ENCODE assay signal across 35 cellular contexts in the genomic region with DNA sequence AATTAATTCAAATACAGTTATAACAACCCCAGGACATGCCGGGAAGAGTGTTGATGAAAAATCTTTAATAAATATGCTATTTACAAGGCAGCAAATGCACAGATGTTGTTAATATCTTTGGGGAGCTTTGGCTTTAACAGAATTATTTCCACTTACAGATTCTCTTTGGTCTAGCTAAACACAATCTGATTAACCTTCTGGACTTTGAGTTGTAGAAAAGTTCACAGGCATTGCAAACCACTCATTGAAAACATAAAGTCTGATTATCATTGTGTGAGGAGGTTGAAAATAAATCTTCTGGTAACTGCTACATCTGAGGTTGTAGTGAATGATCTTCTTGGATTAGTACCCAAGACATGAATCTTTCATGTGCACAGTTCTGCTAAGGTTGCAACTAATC.
"Had no signal": no experiment of that assay in that cellular context is flagged by ENCODE, and none has a peak within 500 bp of the region (broad histone marks: within the 10 kb centered on the region; RNA-seq: fewer than 3 reads in every experiment).

No MANE protein-coding gene starts in this region.

- H3K27me3 Mint-ChIP-seq: activated B cell treated with CpG ODN at 0.5 μM for 24 hours; activated CD4-positive, alpha-beta memory T cell treated with anti-CD3 and anti-CD28 coated beads for 36 hours; activated CD4-positive, alpha-beta T cell treated with anti-CD3 and anti-CD28 coated beads, Interleukin-2, amount 10 ng/mL, durations not matched to agents 24 days and 14 days; activated CD8-positive, alpha-beta T cell treated with anti-CD3 and anti-CD28 coated beads for 36 hours; activated naive CD8-positive, alpha-beta T cell treated with anti-CD3 and anti-CD28 coated beads for 36 hours; activated T-helper 17 cell treated with anti-CD3 and anti-CD28 coated beads, Interleukin-2, amount 50 U/mL, for 72 hours; brain had no signal

- H3K27me3 ChIP-seq: cardiac muscle cell had no signal

- H3K4me1 ChIP-seq: adrenal gland had no signal

- H3K27ac ChIP-seq: adrenal gland, cardiac muscle cell had no signal

- FAIRE-seq: bronchial epithelial cell, TTC549 had no signal

- H3K9me3 Mint-ChIP-seq: activated B cell treated with CpG ODN at 0.5 μM for 24 hours; activated CD4-positive, alpha-beta memory T cell treated with anti-CD3 and anti-CD28 coated beads for 36 hours; activated CD4-positive, alpha-beta T cell treated with anti-CD3 and anti-CD28 coated beads, Interleukin-2, amount 10 ng/mL, durations not matched to agents 24 days and 14 days; activated CD8-positive, alpha-beta T cell treated with anti-CD3 and anti-CD28 coated beads for 36 hours; activated naive CD4-positive, alpha-beta T cell treated with anti-CD3 and anti-CD28 coated beads for 36 hours; activated naive CD4-positive, alpha-beta T cell treated with anti-CD3 and anti-CD28 coated beads, Interleukin-2, amount 50 U/mL, for 72 hours; activated naive CD8-positive, alpha-beta T cell treated with anti-CD3 and anti-CD28 coated beads for 36 hours; activated T-cell treated with anti-CD3 and anti-CD28 coated beads, Interleukin-2, amount 50 U/mL, for 4 hours; activated T-cell treated with anti-CD3 and anti-CD28 coated beads, Interleukin-2, amount 50 U/mL, for 72 hours; activated T-helper 1 cell treated with anti-CD3 and anti-CD28 coated beads, Interleukin-12 subunit alpha, Interleukin-12 subunit beta, Interleukin-2, Interleukin-4 antibody, amounts not matched to agents 30 ng/mL and 10 ng/mL and 1 ng/mL, durations not matched to agents 14 hours and 24 hours and 36 hours; activated T-helper 17 cell treated with anti-CD3 and anti-CD28 coated beads, Interleukin-2, amount 50 U/mL, for 72 hours; T-helper 1 cell treated with Interleukin-12 subunit alpha and Interleukin-12 subunit beta and Interleukin-4 antibody, amounts not matched to agents 30 μg/mL and 1 μg/mL, for 36 hours; T-helper 2 cell treated with Interferon-gamma antibody and Interleukin-4, amounts not matched to agents 5 μg/mL and 100 μg/mL, for 36 hours had no signal

- H3K27ac Mint-ChIP-seq: activated B cell treated with CpG ODN at 0.5 μM for 24 hours; activated CD4-positive, alpha-beta memory T cell treated with anti-CD3 and anti-CD28 coated beads for 36 hours; activated CD4-positive, alpha-beta T cell treated with anti-CD3 and anti-CD28 coated beads, Interleukin-2, amount 10 ng/mL, durations not matched to agents 24 days and 14 days; activated CD8-positive, alpha-beta T cell treated with anti-CD3 and anti-CD28 coated beads for 36 hours; activated naive CD4-positive, alpha-beta T cell treated with anti-CD3 and anti-CD28 coated beads for 36 hours; activated naive CD4-positive, alpha-beta T cell treated with anti-CD3 and anti-CD28 coated beads, Interleukin-2, amount 50 U/mL, for 72 hours; activated naive CD8-positive, alpha-beta T cell treated with anti-CD3 and anti-CD28 coated beads for 36 hours; activated T-cell treated with anti-CD3 and anti-CD28 coated beads, Interleukin-2, amount 50 U/mL, for 72 hours; activated T-helper 1 cell treated with anti-CD3 and anti-CD28 coated beads, Interleukin-12 subunit alpha, Interleukin-12 subunit beta, Interleukin-2, Interleukin-4 antibody, amounts not matched to agents 30 ng/mL and 10 ng/mL and 1 ng/mL, durations not matched to agents 14 hours and 24 hours and 36 hours; activated T-helper 17 cell treated with anti-CD3 and anti-CD28 coated beads, Interleukin-2, amount 50 U/mL, for 72 hours; brain; T-helper 1 cell treated with Interleukin-12 subunit alpha and Interleukin-12 subunit beta and Interleukin-4 antibody, amounts not matched to agents 30 μg/mL and 1 μg/mL, for 36 hours; T-helper 2 cell treated with Interferon-gamma antibody and Interleukin-4, amounts not matched to agents 5 μg/mL and 100 μg/mL, for 36 hours had no signal

- H3K9me3 ChIP-seq: adrenal gland had no signal

- ATAC-seq: activated CD8-positive, alpha-beta T cell treated with anti-CD3 and anti-CD28 coated beads for 36 hours; activated naive CD4-positive, alpha-beta T cell treated with anti-CD3 and anti-CD28 coated beads, Interleukin-2, amount 50 U/mL, for 72 hours; activated T-cell treated with anti-CD3 and anti-CD28 coated beads, Interleukin-2, amount 50 U/mL, for 4 hours; activated T-cell treated with anti-CD3 and anti-CD28 coated beads, Interleukin-2, amount 50 U/mL, for 72 hours; activated T-helper 17 cell treated with anti-CD3 and anti-CD28 coated beads, Interleukin-2, amount 50 U/mL, for 72 hours had no signal

- H3K36me3 Mint-ChIP-seq: activated CD4-positive, alpha-beta memory T cell treated with anti-CD3 and anti-CD28 coated beads for 36 hours; activated naive CD4-positive, alpha-beta T cell treated with anti-CD3 and anti-CD28 coated beads, Interleukin-2, amount 50 U/mL, for 72 hours; activated naive CD8-positive, alpha-beta T cell treated with anti-CD3 and anti-CD28 coated beads for 36 hours; brain had no signal

- H3K4me3 Mint-ChIP-seq: activated B cell treated with CpG ODN at 0.5 μM for 24 hours; activated CD4-positive, alpha-beta memory T cell treated with anti-CD3 and anti-CD28 coated beads for 36 hours; activated CD4-positive, alpha-beta T cell treated with anti-CD3 and anti-CD28 coated beads, Interleukin-2, amount 10 ng/mL, durations not matched to agents 24 days and 14 days; activated CD8-positive, alpha-beta T cell treated with anti-CD3 and anti-CD28 coated beads for 36 hours; activated naive CD4-positive, alpha-beta T cell treated with anti-CD3 and anti-CD28 coated beads for 36 hours; activated naive CD8-positive, alpha-beta T cell treated with anti-CD3 and anti-CD28 coated beads for 36 hours; activated T-cell treated with anti-CD3 and anti-CD28 coated beads, Interleukin-2, amount 50 U/mL, for 4 hours; activated T-cell treated with anti-CD3 and anti-CD28 coated beads, Interleukin-2, amount 50 U/mL, for 72 hours; activated T-helper 1 cell treated with anti-CD3 and anti-CD28 coated beads, Interleukin-12 subunit alpha, Interleukin-12 subunit beta, Interleukin-2, Interleukin-4 antibody, amounts not matched to agents 30 ng/mL and 10 ng/mL and 1 ng/mL, durations not matched to agents 14 hours and 24 hours and 36 hours; activated T-helper 17 cell treated with anti-CD3 and anti-CD28 coated beads, Interleukin-2, amount 50 U/mL, for 72 hours; brain; T-helper 1 cell treated with Interleukin-12 subunit alpha and Interleukin-12 subunit beta and Interleukin-4 antibody, amounts not matched to agents 30 μg/mL and 1 μg/mL, for 36 hours; T-helper 2 cell treated with Interferon-gamma antibody and Interleukin-4, amounts not matched to agents 5 μg/mL and 100 μg/mL, for 36 hours had no signal

- H3K4me3 ChIP-seq: adrenal gland, cardiac muscle cell had no signal

- DNase-seq: activated B cell treated with CpG ODN at 0.5 μM for 24 hours; activated CD4-positive, alpha-beta memory T cell treated with anti-CD3 and anti-CD28 coated beads for 36 hours; activated CD4-positive, alpha-beta T cell treated with anti-CD3 and anti-CD28 coated beads for 4 hours; activated CD4-positive, alpha-beta T cell treated with anti-CD3 and anti-CD28 coated beads, Interleukin-2, amount 10 ng/mL, durations not matched to agents 24 days and 14 days; activated CD4-positive, alpha-beta T cell treated with anti-CD3 and anti-CD28 coated beads, Interleukin-2, amount 50 U/mL, for 1 hour; activated CD4-positive, alpha-beta T cell treated with anti-CD3 and anti-CD28 coated beads, Interleukin-2, amount 50 U/mL, for 4 hours; activated CD4-positive, CD25-positive, alpha-beta regulatory T cell treated with anti-CD3 and anti-CD28 coated beads, Interleukin-2, amount 50 U/mL, for 72 hours; activated CD8-positive, alpha-beta memory T cell treated with anti-CD3 and anti-CD28 coated beads, Interleukin-2, amount 50 U/mL, for 4 hours; activated CD8-positive, alpha-beta T cell treated with anti-CD3 and anti-CD28 coated beads for 36 hours; activated effector memory CD4-positive, alpha-beta T cell treated with anti-CD3 and anti-CD28 coated beads, Interleukin-2, amount 50 U/mL, for 16 hours; activated gamma-delta T cell treated with Interleukin-2 at 50 U/mL for 16 hours; activated naive CD4-positive, alpha-beta T cell; activated naive CD4-positive, alpha-beta T cell treated with anti-CD3 and anti-CD28 coated beads for 36 hours; activated naive CD4-positive, alpha-beta T cell treated with anti-CD3 and anti-CD28 coated beads, Interleukin-2, amount 50 U/mL, for 16 hours; activated naive CD8-positive, alpha-beta T cell treated with anti-CD3 and anti-CD28 coated beads for 36 hours; activated T-cell treated with anti-CD3 and anti-CD28 coated beads for 4 hours; activated T-cell treated with anti-CD3 and anti-CD28 coated beads, Interleukin-2, amount 50 U/mL, for 1 hour; activated T-cell treated with anti-CD3 and anti-CD28 coated beads, Interleukin-2, amount 50 U/mL, for 4 hours; activated T-cell treated with anti-CD3 and anti-CD28 coated beads, Interleukin-2, amount 50 U/mL, for 72 hours; adrenal gland; amniotic stem cell; aorta; central memory CD4-positive, alpha-beta T cell; T-helper 1 cell; T-helper 2 cell; T-helper 9 cell had no signal

- H3K36me3 ChIP-seq: adrenal gland, cardiac muscle cell had no signal

- H3K4me1 Mint-ChIP-seq: activated B cell treated with CpG ODN at 0.5 μM for 24 hours; activated CD4-positive, alpha-beta T cell treated with anti-CD3 and anti-CD28 coated beads, Interleukin-2, amount 10 ng/mL, durations not matched to agents 24 days and 14 days; activated naive CD8-positive, alpha-beta T cell treated with anti-CD3 and anti-CD28 coated beads for 36 hours; activated T-helper 17 cell treated with anti-CD3 and anti-CD28 coated beads, Interleukin-2, amount 50 U/mL, for 72 hours; brain had no signal
